11 cellular contexts compared by ENCODE assay signal in the genomic region with DNA sequence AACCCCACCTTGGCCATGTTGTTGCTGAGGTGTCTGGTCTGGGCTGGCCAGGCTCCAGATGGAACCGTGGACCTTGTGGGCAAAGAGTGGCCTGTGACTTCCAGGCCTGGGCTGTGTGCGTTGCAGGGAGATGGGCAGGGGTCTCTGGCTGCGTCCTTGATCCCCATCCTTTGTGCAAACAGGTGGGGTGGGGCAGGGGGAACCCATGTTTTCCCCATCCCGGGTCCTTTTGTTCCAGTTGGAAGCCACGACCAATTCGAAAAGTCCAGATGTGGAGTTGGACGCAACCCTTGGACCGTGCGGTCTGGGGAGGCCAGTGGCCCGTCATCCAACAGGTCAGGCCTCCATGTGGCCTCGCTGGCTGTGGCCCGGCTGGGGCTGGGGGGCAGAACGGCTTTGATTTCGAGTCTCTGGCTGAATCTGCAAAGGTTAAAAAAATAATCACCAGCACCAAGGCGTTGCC. TPM values are rescaled to one million over a fixed set of nuclear protein-coding genes. Genes with fewer than 3 reads are reported as not detected.
"Had no signal": no experiment of that assay in that cellular context is flagged by ENCODE, and none has a peak within 500 bp of the region (broad histone marks: within the 10 kb centered on the region; RNA-seq: fewer than 3 reads in every experiment).

No MANE protein-coding gene starts in this region.

- H3K9me3 Mint-ChIP-seq: HFFc6 had no signal

- DNase-seq: GM23248, GOT3, HFFc6, IMR-90, KG1 had no signal

- H3K4me1 ChIP-seq: HAP-1 had no signal

- ATAC-seq: HCT116, K562 had no signal

- H2AFZ ChIP-seq: GM23248 had no signal

- FAIRE-seq: H54, K562 had no signal

- H3K36me3 ChIP-seq: HAP-1 had no signal

- H3K4me3 ChIP-seq: GM23248, HAP-1, K562 had no signal

- H3K27ac Mint-ChIP-seq: HFFc6 had no signal

- H3K9me3 ChIP-seq: HAP-1 had no signal

- H3K27ac ChIP-seq: GM23248, HL-60 had no signal

- H3K4me3 Mint-ChIP-seq: HFFc6 had no signal

- H3K9ac ChIP-seq: GM23248 had no signal

RNA-seq across cellular contexts. Expression of gene COMP, which starts 13.1 kb away (rescaled TPM):
- total RNA-seq: HT1080 had no signal
- polyA plus RNA-seq: K562 had no signal
